In the genomic region with DNA sequence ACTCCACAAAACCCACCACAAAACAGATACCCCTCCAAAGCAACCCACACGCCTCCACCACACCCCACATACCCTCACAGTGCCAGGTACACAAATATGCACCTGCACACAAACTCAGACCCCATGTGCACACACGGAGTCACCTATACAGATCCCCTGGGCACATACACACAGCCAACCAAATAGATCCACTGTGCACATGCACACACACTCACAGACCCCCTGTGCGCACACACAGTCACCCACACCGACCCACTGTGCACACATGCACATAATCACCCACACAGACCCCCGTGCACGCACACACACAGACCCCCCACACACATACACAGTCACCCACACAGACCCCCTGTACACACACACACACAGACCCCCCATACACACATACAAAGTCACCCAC, we compare ENCODE assay signal across 1 cellular context.
TF ChIP-seq lines count a peak whose summit lies in the region.

No MANE protein-coding gene starts in this region.

TF ChIP-seq in HepG2, 621 proteins besides CTCF, POLR2A, EP300 and RAD21 (continued from another document):
- no peak for TF ChIP-seq HOMEZ (CRISPR knock-in tag; IDR thresholded peaks at IDR 0.05; ENCODE audit: low read depth)
TF ChIP-seq in HepG2: peak in this region for 0.
